ENCODE assay signal across 8 cellular contexts in the genomic region with DNA sequence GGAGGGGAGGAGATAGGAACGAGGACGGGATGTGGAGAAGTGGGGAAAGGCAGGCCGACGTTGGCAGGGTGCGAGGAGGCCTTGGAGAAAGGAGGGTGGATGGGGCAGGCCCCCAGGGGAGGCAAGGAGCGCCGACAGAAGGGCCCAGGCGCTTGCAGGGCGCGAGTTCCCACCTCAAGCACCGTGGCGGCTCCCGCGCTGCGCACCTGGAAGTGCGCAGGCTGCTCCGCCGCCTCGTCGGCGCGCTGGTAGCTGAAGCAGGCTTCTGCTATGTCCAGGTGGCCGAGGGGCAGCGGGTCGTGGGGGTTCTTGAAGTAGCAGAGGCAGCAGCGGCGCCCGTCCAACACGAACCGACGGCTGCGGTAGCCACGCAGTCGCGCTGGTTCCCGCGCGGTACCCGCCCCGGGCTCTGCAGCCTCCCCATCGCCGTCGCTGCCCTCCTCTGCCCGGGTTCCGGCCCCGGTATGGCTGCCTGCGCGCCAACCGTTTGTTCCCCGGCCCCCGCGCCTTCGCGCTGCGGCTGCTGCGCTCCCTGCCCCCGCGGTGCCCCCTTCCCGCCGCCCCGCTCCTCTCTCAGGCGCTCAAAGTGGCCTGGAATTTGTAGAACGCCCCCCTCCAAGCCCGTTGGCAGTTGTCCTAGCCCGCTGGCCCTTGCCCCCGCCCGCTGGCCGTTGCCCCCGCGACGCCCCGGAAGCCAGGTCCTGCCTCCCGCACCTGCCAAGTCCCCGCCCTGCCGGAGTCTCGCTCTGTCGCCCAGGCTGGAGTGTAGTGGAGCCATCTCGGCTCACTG. TPM values are rescaled to one million over a fixed set of nuclear protein-coding genes. Genes with fewer than 3 reads are reported as not detected.
DNase-seq lines count a peak whose midpoint lies in the region; ATAC-seq and TF ChIP-seq lines count a peak whose summit lies in the region.

No MANE protein-coding gene starts in this region.

- TF ChIP-seq POLR2A in GM18951 (IDR thresholded peaks at IDR 0.05; ENCODE audit: extremely low read depth, insufficient read depth, insufficient read length) = peak; percentile 47

- peaks cover 30% of the 10 kb centered on the region for H3K4me1 Mint-ChIP-seq in activated CD8-positive, alpha-beta T cell treated with anti-CD3 and anti-CD28 coated beads, Interleukin-2, amount 10 ng/mL, durations not matched to agents 7 days and 5 days (ENCODE audit: low read depth)
- H3K4me1 Mint-ChIP-seq in endothelial cell (ENCODE audit: unreplicated experiment) = peaks cover 13% of the 10 kb centered on the region

- in situ Hi-C loops in GM18951 (cut with MboI; ENCODE audit: low sequenced_read_pairs, unreplicated experiment) = no loop called here

- no peaks in the 10 kb centered on the region for H3K27me3 Mint-ChIP-seq in activated CD8-positive, alpha-beta T cell treated with anti-CD3 and anti-CD28 coated beads, Interleukin-2, amount 10 ng/mL, durations not matched to agents 7 days and 5 days (ENCODE audit: low read depth)
- peaks cover 11% of the 10 kb centered on the region for H3K27me3 Mint-ChIP-seq in endothelial cell (ENCODE audit: unreplicated experiment)

- peaks cover 16% of the 10 kb centered on the region for H3K36me3 Mint-ChIP-seq in activated CD8-positive, alpha-beta T cell treated with anti-CD3 and anti-CD28 coated beads, Interleukin-2, amount 10 ng/mL, durations not matched to agents 7 days and 5 days (ENCODE audit: low read depth)
- H3K36me3 Mint-ChIP-seq in endothelial cell (ENCODE audit: low read depth, unreplicated experiment) = no peaks in the 10 kb centered on the region

- CTCF ChIA-PET in activated CD8-positive, alpha-beta T cell treated with anti-CD3 and anti-CD28 coated beads, Interleukin-2, amount 10 ng/mL, durations not matched to agents 7 days and 5 days (lab: Charles Lee) = interaction anchor here (1.4 to 2.1 kb wide), 3 partner anchors 12 to 63 kb away, joined by 3 to 9 read pairs (median 5); no protein-coding TSS in a partner anchor

- POLR2A ChIA-PET in activated CD8-positive, alpha-beta T cell treated with anti-CD3 and anti-CD28 coated beads, Interleukin-2, amount 10 ng/mL, durations not matched to agents 7 days and 5 days (lab: Charles Lee) = interaction anchor here (1.3 to 3.4 kb wide), 5 partner anchors 10 to 68 kb away, joined by 3 to 37 read pairs (median 9); a partner anchor contains a TSS

- H3K9ac ChIP-seq in muscle layer of colon (ENCODE audit: low read length) = no peak overlapping the region

- peak overlapping the region; percentile 56 to 80 for H3K4me3 ChIP-seq in muscle layer of colon (ENCODE audit: low read depth in 1 of 2, low read length in 2 of 2)

- H3K9me3 ChIP-seq in muscle layer of colon (ENCODE audit: low read length) = no peaks in the 10 kb centered on the region

- peak overlapping the region; percentile 100 for H3K27ac Mint-ChIP-seq in activated CD8-positive, alpha-beta T cell treated with anti-CD3 and anti-CD28 coated beads, Interleukin-2, amount 10 ng/mL, durations not matched to agents 7 days and 5 days
- no peak overlapping the region for H3K27ac Mint-ChIP-seq in endothelial cell (ENCODE audit: unreplicated experiment)

- no peaks in the 10 kb centered on the region for H3K9me3 Mint-ChIP-seq in activated CD8-positive, alpha-beta T cell treated with anti-CD3 and anti-CD28 coated beads, Interleukin-2, amount 10 ng/mL, durations not matched to agents 7 days and 5 days (ENCODE audit: insufficient read depth)
- H3K9me3 Mint-ChIP-seq in endothelial cell (ENCODE audit: unreplicated experiment) = no peaks in the 10 kb centered on the region

- no peaks in the 10 kb centered on the region for H3K27me3 ChIP-seq in muscle layer of colon (ENCODE audit: control insufficient read depth in 1 of 2, insufficient read depth in 2 of 2, low read length in 2 of 2)

- H3K4me1 ChIP-seq in muscle layer of colon (ENCODE audit: insufficient read depth, low read length) = peaks cover 15% of the 10 kb centered on the region

- no peaks in the 10 kb centered on the region for H3K36me3 ChIP-seq in muscle layer of colon (ENCODE audit: insufficient read depth, low read length)

- no peak for TF ChIP-seq CTCF in endothelial cell (IDR thresholded peaks at IDR 0.05; ENCODE audit: unreplicated experiment)

- H3K27ac ChIP-seq in muscle layer of colon (ENCODE audit: low read depth, low read length) = peak overlapping the region; percentile 47

- peak overlapping the region; percentile 99 for H3K4me3 Mint-ChIP-seq in activated CD8-positive, alpha-beta T cell treated with anti-CD3 and anti-CD28 coated beads, Interleukin-2, amount 10 ng/mL, durations not matched to agents 7 days and 5 days
- H3K4me3 Mint-ChIP-seq in endothelial cell (ENCODE audit: unreplicated experiment) = peak overlapping the region; percentile 97

- peak; percentile 62 for DNase-seq in AG20443 (ENCODE audit: low spot score)
- peak; percentile 79 for DNase-seq in NCI-H345 treated with DMSO at 0.1 percent for 48 hours (lab: John Stamatoyannopoulos, UW; ENCODE audit: unreplicated experiment)
- peak; percentile 85 for DNase-seq in activated CD8-positive, alpha-beta T cell treated with anti-CD3 and anti-CD28 coated beads, Interleukin-2, amount 10 ng/mL, durations not matched to agents 7 days and 5 days
- DNase-seq in endothelial cell (ENCODE audit: low spot score) = peak; percentile 40
- peak; percentile 54 to 70 for DNase-seq in stimulated activated CD8-positive, alpha-beta memory T cell treated with anti-CD3 and anti-CD28 coated beads, Interleukin-7, amount 100 ng/mL, for 4 hours (ENCODE audit: low read depth in 2 of 2)

- peak; percentile 68 for ATAC-seq in HG03139 (IDR thresholded peaks at IDR 0.05; ENCODE audit: unreplicated experiment)
- peak; percentile 81 for ATAC-seq in activated CD8-positive, alpha-beta T cell treated with anti-CD3 and anti-CD28 coated beads, Interleukin-2, amount 10 ng/mL, durations not matched to agents 7 days and 5 days

RNA-seq across cellular contexts. Expression of a gene that starts 1.1 kb away (rescaled TPM):
- total RNA-seq in activated CD8-positive, alpha-beta T cell treated with anti-CD3 and anti-CD28 coated beads, Interleukin-2, amount 10 ng/mL, durations not matched to agents 7 days and 5 days = 10 to 100 TPM; 29.5 to 34.8 TPM
- total RNA-seq in endothelial cell (ENCODE audit: unreplicated experiment) = 20.4 TPM

RNA-seq across cellular contexts. Expression of a gene that starts 56.9 kb away (rescaled TPM):
- 10 to 100 TPM; 17.8 to 20.5 TPM for total RNA-seq in activated CD8-positive, alpha-beta T cell treated with anti-CD3 and anti-CD28 coated beads, Interleukin-2, amount 10 ng/mL, durations not matched to agents 7 days and 5 days
- total RNA-seq in endothelial cell (ENCODE audit: unreplicated experiment) = 14.3 TPM

Comparison
In these comparisons a context has a peak if more than half of its experiments do, and no peak if none do; other contexts are left out.
1. Peak in every context shown above with its lines: DNase-seq, ATAC-seq, H3K4me3 ChIP-seq and H3K27ac ChIP-seq.